ENCODE assay signal across 8 cellular contexts in genomic region chr19:771332-771785, GRCh38. TPM values are rescaled to one million over a fixed set of nuclear protein-coding genes. Genes with fewer than 3 reads are reported as not detected.
A peak's percentile ranks its signal among the peaks of the same experiment; 100 is the strongest.
DNase-seq lines count a peak whose midpoint lies in the region; ATAC-seq and TF ChIP-seq lines count a peak whose summit lies in the region.

No MANE protein-coding gene starts in this region.

- H3K4me1 Mint-ChIP-seq in stimulated activated memory B cell treated with anti-CD40 and anti-IgM and Interleukin-4, amounts not matched to agents 10 μg/mL and 1 μg/mL and 100 μg/mL, for 72 hours, result no peaks in the 10 kb centered on the region

- no peaks in the 10 kb centered on the region for H3K79me2 ChIP-seq in DOHH2 (ENCODE audit: control insufficient read depth, low read length)

- no peaks in the 10 kb centered on the region for H3K36me3 Mint-ChIP-seq in stimulated activated memory B cell treated with anti-CD40 and anti-IgM and Interleukin-4, amounts not matched to agents 10 μg/mL and 1 μg/mL and 100 μg/mL, for 72 hours

- no peaks in the 10 kb centered on the region for H3F3A ChIP-seq in DOHH2 (ENCODE audit: control insufficient read depth, insufficient read depth)

- H3K27ac Mint-ChIP-seq in stimulated activated memory B cell treated with anti-CD40 and anti-IgM and Interleukin-4, amounts not matched to agents 10 μg/mL and 1 μg/mL and 100 μg/mL, for 72 hours, result no peak overlapping the region

- H3K4me2 ChIP-seq in DOHH2 (ENCODE audit: low read length), result no peak overlapping the region

- H3K27ac ChIP-seq in DOHH2 (ENCODE audit: low read depth, low read length), result no peak overlapping the region
- H3K27ac ChIP-seq in foreskin keratinocyte, result no peak overlapping the region
- no peak overlapping the region for H3K27ac ChIP-seq in tibial artery

- ATAC-seq in foreskin keratinocyte (peak; percentile 18), HG03565 (IDR thresholded peaks at IDR 0.05; ENCODE audit: unreplicated experiment) (no peak)
- peak; percentile 43 for ATAC-seq in stimulated activated memory B cell treated with anti-CD40 and anti-IgM and Interleukin-4, amounts not matched to agents 10 μg/mL and 1 μg/mL and 100 μg/mL, for 72 hours

- H3K9me3 ChIP-seq in DOHH2 (ENCODE audit: control insufficient read depth, insufficient read depth, low read length), result no peaks in the 10 kb centered on the region
- no peaks in the 10 kb centered on the region for H3K9me3 ChIP-seq in tibial artery

- no peaks in the 10 kb centered on the region for H3K36me3 ChIP-seq in DOHH2 (ENCODE audit: control insufficient read depth, low read length)
- no peaks in the 10 kb centered on the region for H3K36me3 ChIP-seq in tibial artery

- DNase-seq in Kasumi-1 (lab: John Stamatoyannopoulos, UW) (peak; percentile 47 to 50), foreskin keratinocyte (peak in 1 of 2 donors; percentile 30), NCI-H146 (lab: John Stamatoyannopoulos, UW) (no peak), tibial artery (no peak)
- peak; percentile 37 to 45 for DNase-seq in activated CD4-positive, alpha-beta T cell treated with anti-CD3 and anti-CD28 coated beads, Interleukin-2, amount 50 U/mL, for 48 hours

- H3K27me3 ChIP-seq in DOHH2 (ENCODE audit: control insufficient read depth, low read length), result no peaks in the 10 kb centered on the region
- H3K27me3 ChIP-seq in foreskin keratinocyte, result no peaks in the 10 kb centered on the region
- peaks cover 0 to 21% of the 10 kb centered on the region in 2 donors for H3K27me3 ChIP-seq in tibial artery

- H3K4me3 Mint-ChIP-seq in stimulated activated memory B cell treated with anti-CD40 and anti-IgM and Interleukin-4, amounts not matched to agents 10 μg/mL and 1 μg/mL and 100 μg/mL, for 72 hours, result no peak overlapping the region

- intact Hi-C loops in tibial artery (cut with DNase I; ENCODE audit: low total_unique reads), result loop anchor here (5.0 kb wide), 1 partner anchor 146 kb away; the partner anchor contains the start of gene KISS1R

- H4K20me1 ChIP-seq in DOHH2 (ENCODE audit: control insufficient read depth, insufficient read depth, low read depth, low read length), result no peaks in the 10 kb centered on the region

- H3K4me1 ChIP-seq in DOHH2 (ENCODE audit: control insufficient read depth, low read length) (peaks cover 3% of the 10 kb centered on the region; the same call in 1 of the 2 replicates), foreskin keratinocyte (peaks cover 4% of the 10 kb centered on the region), tibial artery (peaks cover 0 to 10% (median 4%) of the 10 kb centered on the region in 4 donors)

- H3K4me3 ChIP-seq in DOHH2 (ENCODE audit: low read length) (no peak overlapping the region), tibial artery (no peak overlapping the region)

- H3K27me3 Mint-ChIP-seq in stimulated activated memory B cell treated with anti-CD40 and anti-IgM and Interleukin-4, amounts not matched to agents 10 μg/mL and 1 μg/mL and 100 μg/mL, for 72 hours, result peaks cover 29% of the 10 kb centered on the region

- TF ChIP-seq CTCF in DOHH2 (IDR thresholded peaks at IDR 0.05; ENCODE audit: low read depth, low read length, poor library complexity, severe bottlenecking), result peak; percentile 34
- TF ChIP-seq CTCF in foreskin keratinocyte (conservative IDR thresholded peaks at IDR 0.05), result peak; percentile 82
- TF ChIP-seq CTCF in tibial artery (IDR thresholded peaks at IDR 0.05), result peak in 1 of 2 experiments; percentile 33

- no peaks in the 10 kb centered on the region for H3K9me3 Mint-ChIP-seq in stimulated activated memory B cell treated with anti-CD40 and anti-IgM and Interleukin-4, amounts not matched to agents 10 μg/mL and 1 μg/mL and 100 μg/mL, for 72 hours

- H3K9me2 ChIP-seq in DOHH2 (replicated peaks; ENCODE audit: control insufficient read depth, low read length), result no peaks in the 10 kb centered on the region

RNA-seq across cellular contexts. Expression of gene MISP, which starts 20.4 kb away (rescaled TPM):
- total RNA-seq in foreskin keratinocyte, result 50.0 and 55.4 TPM in 2 replicates
- 40.2 and 45.5 TPM in 2 replicates for polyA plus RNA-seq in foreskin keratinocyte

RNA-seq across cellular contexts. Expression of gene PTBP1, which starts 25.9 kb away (rescaled TPM):
- total RNA-seq in foreskin keratinocyte, result 222 and 244 TPM in 2 replicates
- polyA plus RNA-seq in foreskin keratinocyte, result 186 and 237 TPM in 2 replicates

RNA-seq across cellular contexts. Expression of gene PLPPR3, which starts 50.4 kb away (rescaled TPM):
- total RNA-seq in foreskin keratinocyte, result not detected in 2 replicates
- 0.15 TPM in 1 of 2 replicates, not detected in the other for polyA plus RNA-seq in foreskin keratinocyte

RNA-seq across cellular contexts. Expression of gene AZU1, which starts 56.3 kb away (rescaled TPM):
- not detected in 2 replicates for total RNA-seq in foreskin keratinocyte
- 0.03 TPM in 1 of 2 replicates, not detected in the other for polyA plus RNA-seq in foreskin keratinocyte

Comparison
In these comparisons a context has a peak if more than half of its experiments do, and no peak if none do; other contexts are left out.
1. DNase-seq: peak in Kasumi-1 (2 of 2) and activated CD4-positive, alpha-beta T cell treated with anti-CD3 and anti-CD28 coated beads, Interleukin-2, amount 50 U/mL, for 48 hours (2 of 2); none in NCI-H146 (single experiment) and tibial artery (0 of 2).